In the genomic region with DNA sequence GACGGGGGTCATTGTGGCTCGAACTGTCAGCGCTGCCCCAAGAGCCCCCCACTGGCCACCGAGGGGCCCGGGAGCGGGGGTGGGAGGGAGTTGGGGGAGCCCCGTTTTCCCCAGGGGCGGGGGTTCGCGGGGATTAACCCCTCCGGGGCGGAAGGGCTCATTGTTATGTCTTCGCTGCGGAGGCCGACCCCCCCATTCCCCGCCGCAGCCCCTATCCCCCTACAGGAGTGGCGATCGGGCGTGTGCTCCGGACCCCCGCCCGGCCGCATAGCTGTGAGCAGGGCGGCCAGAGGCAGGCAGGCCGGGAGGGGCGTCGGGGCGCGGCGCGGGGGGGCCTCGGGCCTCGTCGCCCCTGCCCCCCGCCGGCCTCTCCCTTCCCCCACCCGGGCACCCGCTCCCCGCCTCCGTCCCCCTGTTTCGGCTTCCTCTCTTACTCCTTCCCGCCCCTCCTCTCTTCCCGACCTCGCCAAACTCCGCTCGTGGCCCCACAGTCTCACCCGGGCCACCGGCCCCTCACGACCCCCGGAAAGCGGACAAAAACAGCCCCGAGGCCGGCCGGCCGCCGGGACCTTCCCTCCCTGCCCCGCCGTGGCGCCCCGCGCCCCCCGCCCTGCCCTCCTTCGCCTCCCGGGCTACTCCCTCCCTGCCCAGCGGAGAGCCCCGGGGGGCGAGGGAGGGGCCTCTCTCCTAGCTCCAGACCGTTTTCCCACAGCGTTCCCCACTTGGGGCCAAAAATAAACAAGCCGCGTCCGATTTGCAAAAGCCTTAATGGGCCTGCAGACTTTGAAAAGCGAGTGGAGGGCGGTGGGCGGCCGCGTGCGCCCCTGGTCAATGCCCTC, we compare ENCODE assay signal across 8 cellular contexts. TPM values are rescaled to one million over a fixed set of nuclear protein-coding genes. Genes with fewer than 3 reads are reported as not detected.
DNase-seq lines count a peak whose midpoint lies in the region; ATAC-seq and TF ChIP-seq lines count a peak whose summit lies in the region.

No MANE protein-coding gene starts in this region.

- no peak for TF ChIP-seq POLR2A in gastroesophageal sphincter (IDR thresholded peaks at IDR 0.05)

- TF ChIP-seq EP300 in Ishikawa (IDR thresholded peaks at IDR 0.05; ENCODE audit: borderline replicate concordance) (no peak), gastroesophageal sphincter (IDR thresholded peaks at IDR 0.05) (no peak)

- peaks cover 7% of the 10 kb centered on the region for H3K27me3 Mint-ChIP-seq in CD4-positive, CD25-positive, alpha-beta regulatory T cell

- WGBS in gastroesophageal sphincter (ENCODE audit: low coverage in 1 of 2), 2 donors = 10% methylated on average over 14 of the region's 79 CpGs; no CpG with 5 or more reads in 1 of the 2 donors

- H3K4me3 ChIP-seq in CD4-positive, CD25-positive, alpha-beta regulatory T cell (ENCODE audit: low read depth, low read length) = peak overlapping the region; percentile 76
- peak overlapping the region; percentile 82 to 93 for H3K4me3 ChIP-seq in gastroesophageal sphincter

- peak in 1 of 2 donors; percentile 13 for ATAC-seq in CD4-positive, CD25-positive, alpha-beta regulatory T cell (ENCODE audit: low read depth in 2 of 2)
- ATAC-seq in GM21390 (IDR thresholded peaks at IDR 0.05; ENCODE audit: unreplicated experiment) = peak; percentile 0
- peak; percentile 21 for ATAC-seq in gastroesophageal sphincter
- ATAC-seq in omental fat pad (ENCODE audit: low FRiP score) = peak; percentile 13

- no peaks in the 10 kb centered on the region for H3K36me3 ChIP-seq in CD4-positive, CD25-positive, alpha-beta regulatory T cell (ENCODE audit: control insufficient read depth, insufficient read depth, low read length)
- H3K36me3 ChIP-seq in gastroesophageal sphincter = no peaks in the 10 kb centered on the region

- H3K9me3 ChIP-seq in CD4-positive, CD25-positive, alpha-beta regulatory T cell (ENCODE audit: control insufficient read depth in 2 of 2, low read length in 2 of 2) = no peaks in the 10 kb centered on the region
- H3K9me3 ChIP-seq in gastroesophageal sphincter = no peaks in the 10 kb centered on the region

- H3K36me3 Mint-ChIP-seq in CD4-positive, CD25-positive, alpha-beta regulatory T cell = no peaks in the 10 kb centered on the region

- TF ChIP-seq RAD21 in Ishikawa (IDR thresholded peaks at IDR 0.05; ENCODE audit: low read depth) = no peak

- peaks cover 46% of the 10 kb centered on the region for H3K4me1 ChIP-seq in CD4-positive, CD25-positive, alpha-beta regulatory T cell (ENCODE audit: control insufficient read depth, insufficient read depth, low read length, poor library complexity, severe bottlenecking)
- peaks cover 3 to 45% (median 23%) of the 10 kb centered on the region in 3 donors for H3K4me1 ChIP-seq in gastroesophageal sphincter

- H3K27ac Mint-ChIP-seq in CD4-positive, CD25-positive, alpha-beta regulatory T cell = peak overlapping the region; percentile 89 to 98 (median 96)

- in situ Hi-C loops in ACHN (cut with HindIII; ENCODE audit: low pct_ligation_motif_present, low pct_unique_long_range_greater_than_20kb, low sequenced_read_pairs) = no loop called here

- DNase-seq in CD4-positive, CD25-positive, alpha-beta regulatory T cell = peak in 2 of 3 donors; percentile 17 to 20
- DNase-seq in activated gamma-delta T cell treated with anti-CD3 and anti-CD28 coated beads, Interleukin-2, amount 50 U/mL, for 16 hours (ENCODE audit: low read depth) = peak; percentile 5
- DNase-seq in omental fat pad (ENCODE audit: low spot score) = no peak
- DNase-seq in ACHN = no peak
- DNase-seq in NCI-H510A treated with DMSO at 0.1 percent for 48 hours (lab: John Stamatoyannopoulos, UW) = no peak

- no peak for TF ChIP-seq CTCF in gastroesophageal sphincter (IDR thresholded peaks at IDR 0.05)
- no peak for TF ChIP-seq CTCF in omental fat pad (IDR thresholded peaks at IDR 0.05)

- H3K4me1 Mint-ChIP-seq in CD4-positive, CD25-positive, alpha-beta regulatory T cell = peaks cover 30 to 51% (median 37%) of the 10 kb centered on the region in 4 donors

- peaks cover 3% of the 10 kb centered on the region for H3K27me3 ChIP-seq in CD4-positive, CD25-positive, alpha-beta regulatory T cell (ENCODE audit: control insufficient read depth, insufficient read depth, low read length)
- no peaks in the 10 kb centered on the region for H3K27me3 ChIP-seq in gastroesophageal sphincter

- H3K4me3 Mint-ChIP-seq in CD4-positive, CD25-positive, alpha-beta regulatory T cell = peak overlapping the region; percentile 95 to 99 (median 97)

- peak overlapping the region; percentile 51 for H3K27ac ChIP-seq in CD4-positive, CD25-positive, alpha-beta regulatory T cell (ENCODE audit: insufficient read depth, low read length, poor library complexity, severe bottlenecking)
- H3K27ac ChIP-seq in gastroesophageal sphincter = peak overlapping the region; percentile 72 to 95 (median 92)

- peaks cover 0 to 2% (median 0%) of the 10 kb centered on the region in 7 donors for H3K9me3 Mint-ChIP-seq in CD4-positive, CD25-positive, alpha-beta regulatory T cell

TF ChIP-seq in Ishikawa, 13 proteins besides CTCF, POLR2A, EP300 and RAD21:
- TF ChIP-seq ZBTB7A (IDR thresholded peaks at IDR 0.05; ENCODE audit: low read depth) = peak; percentile 61; the same call in 1 of the 2 replicates
- no peak for TF ChIP-seq TAF1 (IDR thresholded peaks at IDR 0.05; ENCODE audit: low read depth)

RNA-seq across cellular contexts. Expression of a gene that starts 0.8 kb away (rescaled TPM):
- 65.3 TPM for total RNA-seq in CD4-positive, CD25-positive, alpha-beta regulatory T cell
- 10 to 100 TPM in 2 of 4 donors, 1 to 10 TPM in 2; 6.2 to 21.2 (median 10.6) TPM for polyA plus RNA-seq in CD4-positive, CD25-positive, alpha-beta regulatory T cell
- total RNA-seq in gastroesophageal sphincter (100 to 1,000 TPM in 3 of 4 donors, 10 to 100 TPM in 1; 89.4 to 153 (median 121) TPM), omental fat pad (100 to 1,000 TPM in 1 of 4 donors, 10 to 100 TPM in 3; 72.8 to 114 (median 85.6) TPM)

Comparison
In these comparisons a context has a peak if more than half of its experiments do, and no peak if none do; other contexts are left out.
1. DNase-seq: peak in CD4-positive, CD25-positive, alpha-beta regulatory T cell (2 of 3) and activated gamma-delta T cell treated with anti-CD3 and anti-CD28 coated beads, Interleukin-2, amount 50 U/mL, for 16 hours (single experiment); none in omental fat pad (single experiment), ACHN (single experiment) and NCI-H510A treated with DMSO at 0.1 percent for 48 hours (single experiment).